ENCODE assay signal across 8 cellular contexts in the genomic region with DNA sequence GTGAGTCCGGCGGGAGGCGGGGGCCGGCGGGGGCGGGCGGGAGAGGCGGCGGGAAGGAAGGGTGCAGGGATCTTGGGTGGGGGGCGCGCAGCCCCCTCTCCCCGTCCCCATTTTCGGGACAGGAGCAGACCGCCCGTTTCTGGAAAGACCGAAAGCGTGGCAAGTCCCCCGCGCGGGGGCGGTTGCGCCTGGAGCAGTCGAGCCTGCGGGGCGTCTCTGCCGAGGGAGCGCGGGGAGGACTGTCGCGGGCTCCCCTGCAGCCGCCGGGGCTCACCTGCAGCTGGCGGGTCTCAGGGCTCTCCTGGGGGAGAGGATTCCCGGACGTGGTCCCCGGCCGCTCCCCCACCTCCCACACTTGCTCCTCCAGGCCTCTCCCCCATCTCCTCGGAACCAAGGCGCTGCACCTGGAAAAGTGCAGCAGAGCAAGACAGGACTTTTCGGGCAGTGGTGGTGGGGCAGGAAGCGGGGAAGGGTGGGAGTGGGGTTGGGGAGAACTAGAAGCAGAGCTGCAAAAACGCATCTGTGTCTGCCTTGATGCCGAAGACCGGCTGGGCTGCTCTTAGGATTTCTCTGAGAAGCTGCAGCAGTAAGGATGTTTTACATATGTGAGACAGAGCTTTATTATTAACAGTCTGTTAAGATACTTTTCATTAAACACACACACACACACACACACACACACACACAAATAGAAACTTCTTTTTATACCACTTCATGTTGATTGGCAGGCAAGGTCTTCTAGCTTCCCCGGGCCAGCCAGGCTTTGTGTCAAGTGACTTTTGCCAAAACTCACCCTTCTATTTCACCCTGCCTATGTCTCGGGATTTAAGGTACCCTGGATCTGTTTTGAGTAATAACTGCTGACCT. TPM values are rescaled to one million over a fixed set of nuclear protein-coding genes. Genes with fewer than 3 reads are reported as not detected.
DNase-seq lines count a peak whose midpoint lies in the region; ATAC-seq and TF ChIP-seq lines count a peak whose summit lies in the region.

No MANE protein-coding gene starts in this region.

- H3K9me3 Mint-ChIP-seq in memory B cell: no peaks in the 10 kb centered on the region

- H3K4me3 ChIP-seq in coronary artery (peak overlapping the region; percentile 84), stomach (peak overlapping the region; percentile 82 to 88 (median 84))

- H3K9me3 ChIP-seq in stomach: no peaks in the 10 kb centered on the region

- no peaks in the 10 kb centered on the region for H3K36me3 ChIP-seq in stomach

- H3K27ac Mint-ChIP-seq in memory B cell: peak overlapping the region; percentile 62

- no peaks in the 10 kb centered on the region for H3K27me3 ChIP-seq in stomach

- ATAC-seq in HG03280 (IDR thresholded peaks at IDR 0.05; ENCODE audit: unreplicated experiment) (peak; percentile 4), memory B cell (ENCODE audit: low read depth) (peak; percentile 23)

- intact Hi-C loops in stomach (cut with DNase I; ENCODE audit: low total_unique reads): no loop called here

- peaks cover 0 to 40% (median 21%) of the 10 kb centered on the region in 4 donors for H3K4me1 ChIP-seq in stomach

- TF ChIP-seq CTCF in coronary artery (IDR thresholded peaks at IDR 0.05) (no peak), stomach (IDR thresholded peaks at IDR 0.05) (no peak)

- DNase-seq in NCI-H345 (lab: John Stamatoyannopoulos, UW): peak; percentile 43
- DNase-seq in NCI-H345 treated with DMSO at 0.1 percent for 48 hours (lab: John Stamatoyannopoulos, UW; ENCODE audit: unreplicated experiment): no peak
- DNase-seq in T-helper 9 cell: peak; percentile 25
- DNase-seq in coronary artery (ENCODE audit: low spot score): no peak
- DNase-seq in memory B cell (ENCODE audit: low spot score in 2 of 2): peak in 1 of 2 donors; percentile 16
- DNase-seq in stomach: peak; percentile 33
- DNase-seq in middle frontal gyrus (ENCODE audit: extremely low spot score, low spot score): no peak

- TF ChIP-seq EP300 in stomach (IDR thresholded peaks at IDR 0.05): no peak

- no peak for TF ChIP-seq POLR2A in stomach (IDR thresholded peaks at IDR 0.05)

- peak overlapping the region; percentile 81 for H3K4me3 Mint-ChIP-seq in memory B cell

- no peaks in the 10 kb centered on the region for H3K27me3 Mint-ChIP-seq in memory B cell

- H3K4me1 Mint-ChIP-seq in memory B cell: peaks cover 32% of the 10 kb centered on the region

- no peaks in the 10 kb centered on the region for H3K36me3 Mint-ChIP-seq in memory B cell

- H3K27ac ChIP-seq in coronary artery (peak overlapping the region; percentile 66 to 68), stomach (peak overlapping the region; percentile 72 to 86 (median 82))

- WGBS in stomach, 5 donors: 1 to 4% (median 3%) methylated on average over 25 to 44 of the region's 46 CpGs

RNA-seq across cellular contexts. Expression of a gene that starts 0.7 kb away (rescaled TPM):
- 10 to 100 TPM in 3 of 5 donors, 1 to 10 TPM in 1, not detected in 1; 4.9 to 43.7 (median 35.3) TPM for total RNA-seq in stomach
- polyA plus RNA-seq in stomach: 100 to 1,000 TPM in 2 of 3 donors, 10 to 100 TPM in 1; 43.4 to 145 (median 143) TPM

Comparison
In these comparisons a context has a peak if more than half of its experiments do, and no peak if none do; other contexts are left out.
1. DNase-seq: peak in NCI-H345 (single experiment), T-helper 9 cell (single experiment) and stomach (single experiment); none in NCI-H345 treated with DMSO at 0.1 percent for 48 hours (single experiment), coronary artery (single experiment) and middle frontal gyrus (single experiment).